In the genomic region with DNA sequence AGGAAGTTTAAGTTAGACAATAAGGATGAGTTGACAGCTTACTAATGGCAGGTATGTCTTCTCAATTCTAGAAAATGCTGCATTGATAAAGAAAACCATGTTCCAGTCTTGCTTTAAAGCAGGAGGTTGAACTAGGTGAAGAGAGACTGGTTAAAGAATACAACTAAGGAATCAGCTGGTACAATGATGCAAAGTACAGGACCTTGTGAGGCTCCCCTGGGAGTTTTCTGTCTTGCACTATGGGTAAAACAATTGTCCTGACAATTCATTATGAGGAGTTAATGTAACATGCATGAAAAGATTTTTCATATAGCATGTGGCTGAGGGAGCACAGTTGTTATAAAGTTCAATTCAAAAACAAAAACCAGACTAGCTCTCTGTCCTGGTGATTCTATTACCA, we compare ENCODE assay signal across 1 cellular context.
TF ChIP-seq lines count a peak whose summit lies in the region.

No MANE protein-coding gene starts in this region.

TF ChIP-seq in GM12878, 131 proteins besides CTCF, POLR2A, EP300 and RAD21 (continued from another document):
- TF ChIP-seq, protein P1, sequence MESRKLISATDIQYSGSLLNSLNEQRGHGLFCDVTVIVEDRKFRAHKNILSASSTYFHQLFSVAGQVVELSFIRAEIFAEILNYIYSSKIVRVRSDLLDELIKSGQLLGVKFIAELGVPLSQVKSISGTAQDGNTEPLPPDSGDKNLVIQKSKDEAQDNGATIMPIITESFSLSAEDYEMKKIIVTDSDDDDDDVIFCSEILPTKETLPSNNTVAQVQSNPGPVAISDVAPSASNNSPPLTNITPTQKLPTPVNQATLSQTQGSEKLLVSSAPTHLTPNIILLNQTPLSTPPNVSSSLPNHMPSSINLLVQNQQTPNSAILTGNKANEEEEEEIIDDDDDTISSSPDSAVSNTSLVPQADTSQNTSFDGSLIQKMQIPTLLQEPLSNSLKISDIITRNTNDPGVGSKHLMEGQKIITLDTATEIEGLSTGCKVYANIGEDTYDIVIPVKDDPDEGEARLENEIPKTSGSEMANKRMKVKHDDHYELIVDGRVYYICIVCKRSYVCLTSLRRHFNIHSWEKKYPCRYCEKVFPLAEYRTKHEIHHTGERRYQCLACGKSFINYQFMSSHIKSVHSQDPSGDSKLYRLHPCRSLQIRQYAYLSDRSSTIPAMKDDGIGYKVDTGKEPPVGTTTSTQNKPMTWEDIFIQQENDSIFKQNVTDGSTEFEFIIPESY (IDR thresholded peaks at IDR 0.05), result no peak
- TF ChIP-seq, protein P2, sequence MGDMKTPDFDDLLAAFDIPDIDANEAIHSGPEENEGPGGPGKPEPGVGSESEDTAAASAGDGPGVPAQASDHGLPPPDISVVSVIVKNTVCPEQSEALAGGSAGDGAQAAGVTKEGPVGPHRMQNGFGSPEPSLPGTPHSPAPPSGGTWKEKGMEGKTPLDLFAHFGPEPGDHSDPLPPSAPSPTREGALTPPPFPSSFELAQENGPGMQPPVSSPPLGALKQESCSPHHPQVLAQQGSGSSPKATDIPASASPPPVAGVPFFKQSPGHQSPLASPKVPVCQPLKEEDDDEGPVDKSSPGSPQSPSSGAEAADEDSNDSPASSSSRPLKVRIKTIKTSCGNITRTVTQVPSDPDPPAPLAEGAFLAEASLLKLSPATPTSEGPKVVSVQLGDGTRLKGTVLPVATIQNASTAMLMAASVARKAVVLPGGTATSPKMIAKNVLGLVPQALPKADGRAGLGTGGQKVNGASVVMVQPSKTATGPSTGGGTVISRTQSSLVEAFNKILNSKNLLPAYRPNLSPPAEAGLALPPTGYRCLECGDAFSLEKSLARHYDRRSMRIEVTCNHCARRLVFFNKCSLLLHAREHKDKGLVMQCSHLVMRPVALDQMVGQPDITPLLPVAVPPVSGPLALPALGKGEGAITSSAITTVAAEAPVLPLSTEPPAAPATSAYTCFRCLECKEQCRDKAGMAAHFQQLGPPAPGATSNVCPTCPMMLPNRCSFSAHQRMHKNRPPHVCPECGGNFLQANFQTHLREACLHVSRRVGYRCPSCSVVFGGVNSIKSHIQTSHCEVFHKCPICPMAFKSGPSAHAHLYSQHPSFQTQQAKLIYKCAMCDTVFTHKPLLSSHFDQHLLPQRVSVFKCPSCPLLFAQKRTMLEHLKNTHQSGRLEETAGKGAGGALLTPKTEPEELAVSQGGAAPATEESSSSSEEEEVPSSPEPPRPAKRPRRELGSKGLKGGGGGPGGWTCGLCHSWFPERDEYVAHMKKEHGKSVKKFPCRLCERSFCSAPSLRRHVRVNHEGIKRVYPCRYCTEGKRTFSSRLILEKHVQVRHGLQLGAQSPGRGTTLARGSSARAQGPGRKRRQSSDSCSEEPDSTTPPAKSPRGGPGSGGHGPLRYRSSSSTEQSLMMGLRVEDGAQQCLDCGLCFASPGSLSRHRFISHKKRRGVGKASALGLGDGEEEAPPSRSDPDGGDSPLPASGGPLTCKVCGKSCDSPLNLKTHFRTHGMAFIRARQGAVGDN (IDR thresholded peaks at IDR 0.05), result peak; percentile 76
- TF ChIP-seq FOXM1 (IDR thresholded peaks at IDR 0.05; ENCODE audit: low read depth, low read length), result no peak
- TF ChIP-seq GABPA (IDR thresholded peaks at IDR 0.05; ENCODE audit: low read depth), result no peak
- TF ChIP-seq CREM (IDR thresholded peaks at IDR 0.05; ENCODE audit: low read depth), result no peak
- TF ChIP-seq, protein P3, sequence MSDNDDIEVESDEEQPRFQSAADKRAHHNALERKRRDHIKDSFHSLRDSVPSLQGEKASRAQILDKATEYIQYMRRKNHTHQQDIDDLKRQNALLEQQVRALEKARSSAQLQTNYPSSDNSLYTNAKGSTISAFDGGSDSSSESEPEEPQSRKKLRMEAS (IDR thresholded peaks at IDR 0.05; ENCODE audit: low read depth, low read length), result no peak
- TF ChIP-seq BHLHE40 (IDR thresholded peaks at IDR 0.05; ENCODE audit: borderline replicate concordance in 1 of 2, low read depth in 2 of 2, low read length in 1 of 2), result no peak
- TF ChIP-seq IKZF2 (IDR thresholded peaks at IDR 0.05), result no peak
- TF ChIP-seq PML (IDR thresholded peaks at IDR 0.05; ENCODE audit: low read length), result no peak
- TF ChIP-seq BACH1 (IDR thresholded peaks at IDR 0.05; ENCODE audit: borderline replicate concordance), result no peak
- TF ChIP-seq, protein P4, sequence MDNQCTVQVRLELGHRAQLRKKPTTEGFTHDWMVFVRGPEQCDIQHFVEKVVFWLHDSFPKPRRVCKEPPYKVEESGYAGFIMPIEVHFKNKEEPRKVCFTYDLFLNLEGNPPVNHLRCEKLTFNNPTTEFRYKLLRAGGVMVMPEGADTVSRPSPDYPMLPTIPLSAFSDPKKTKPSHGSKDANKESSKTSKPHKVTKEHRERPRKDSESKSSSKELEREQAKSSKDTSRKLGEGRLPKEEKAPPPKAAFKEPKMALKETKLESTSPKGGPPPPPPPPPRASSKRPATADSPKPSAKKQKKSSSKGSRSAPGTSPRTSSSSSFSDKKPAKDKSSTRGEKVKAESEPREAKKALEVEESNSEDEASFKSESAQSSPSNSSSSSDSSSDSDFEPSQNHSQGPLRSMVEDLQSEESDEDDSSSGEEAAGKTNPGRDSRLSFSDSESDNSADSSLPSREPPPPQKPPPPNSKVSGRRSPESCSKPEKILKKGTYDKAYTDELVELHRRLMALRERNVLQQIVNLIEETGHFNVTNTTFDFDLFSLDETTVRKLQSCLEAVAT (IDR thresholded peaks at IDR 0.05), result no peak
- TF ChIP-seq, protein P5, sequence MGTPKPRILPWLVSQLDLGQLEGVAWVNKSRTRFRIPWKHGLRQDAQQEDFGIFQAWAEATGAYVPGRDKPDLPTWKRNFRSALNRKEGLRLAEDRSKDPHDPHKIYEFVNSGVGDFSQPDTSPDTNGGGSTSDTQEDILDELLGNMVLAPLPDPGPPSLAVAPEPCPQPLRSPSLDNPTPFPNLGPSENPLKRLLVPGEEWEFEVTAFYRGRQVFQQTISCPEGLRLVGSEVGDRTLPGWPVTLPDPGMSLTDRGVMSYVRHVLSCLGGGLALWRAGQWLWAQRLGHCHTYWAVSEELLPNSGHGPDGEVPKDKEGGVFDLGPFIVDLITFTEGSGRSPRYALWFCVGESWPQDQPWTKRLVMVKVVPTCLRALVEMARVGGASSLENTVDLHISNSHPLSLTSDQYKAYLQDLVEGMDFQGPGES (IDR thresholded peaks at IDR 0.05), result no peak
- TF ChIP-seq, protein P6, sequence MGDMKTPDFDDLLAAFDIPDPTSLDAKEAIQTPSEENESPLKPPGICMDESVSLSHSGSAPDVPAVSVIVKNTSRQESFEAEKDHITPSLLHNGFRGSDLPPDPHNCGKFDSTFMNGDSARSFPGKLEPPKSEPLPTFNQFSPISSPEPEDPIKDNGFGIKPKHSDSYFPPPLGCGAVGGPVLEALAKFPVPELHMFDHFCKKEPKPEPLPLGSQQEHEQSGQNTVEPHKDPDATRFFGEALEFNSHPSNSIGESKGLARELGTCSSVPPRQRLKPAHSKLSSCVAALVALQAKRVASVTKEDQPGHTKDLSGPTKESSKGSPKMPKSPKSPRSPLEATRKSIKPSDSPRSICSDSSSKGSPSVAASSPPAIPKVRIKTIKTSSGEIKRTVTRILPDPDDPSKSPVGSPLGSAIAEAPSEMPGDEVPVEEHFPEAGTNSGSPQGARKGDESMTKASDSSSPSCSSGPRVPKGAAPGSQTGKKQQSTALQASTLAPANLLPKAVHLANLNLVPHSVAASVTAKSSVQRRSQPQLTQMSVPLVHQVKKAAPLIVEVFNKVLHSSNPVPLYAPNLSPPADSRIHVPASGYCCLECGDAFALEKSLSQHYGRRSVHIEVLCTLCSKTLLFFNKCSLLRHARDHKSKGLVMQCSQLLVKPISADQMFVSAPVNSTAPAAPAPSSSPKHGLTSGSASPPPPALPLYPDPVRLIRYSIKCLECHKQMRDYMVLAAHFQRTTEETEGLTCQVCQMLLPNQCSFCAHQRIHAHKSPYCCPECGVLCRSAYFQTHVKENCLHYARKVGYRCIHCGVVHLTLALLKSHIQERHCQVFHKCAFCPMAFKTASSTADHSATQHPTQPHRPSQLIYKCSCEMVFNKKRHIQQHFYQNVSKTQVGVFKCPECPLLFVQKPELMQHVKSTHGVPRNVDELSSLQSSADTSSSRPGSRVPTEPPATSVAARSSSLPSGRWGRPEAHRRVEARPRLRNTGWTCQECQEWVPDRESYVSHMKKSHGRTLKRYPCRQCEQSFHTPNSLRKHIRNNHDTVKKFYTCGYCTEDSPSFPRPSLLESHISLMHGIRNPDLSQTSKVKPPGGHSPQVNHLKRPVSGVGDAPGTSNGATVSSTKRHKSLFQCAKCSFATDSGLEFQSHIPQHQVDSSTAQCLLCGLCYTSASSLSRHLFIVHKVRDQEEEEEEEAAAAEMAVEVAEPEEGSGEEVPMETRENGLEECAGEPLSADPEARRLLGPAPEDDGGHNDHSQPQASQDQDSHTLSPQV (IDR thresholded peaks at IDR 0.05), result no peak
- no peak for TF ChIP-seq SMC3 (IDR thresholded peaks at IDR 0.05; ENCODE audit: borderline replicate concordance, low read length)
- TF ChIP-seq, protein P7, sequence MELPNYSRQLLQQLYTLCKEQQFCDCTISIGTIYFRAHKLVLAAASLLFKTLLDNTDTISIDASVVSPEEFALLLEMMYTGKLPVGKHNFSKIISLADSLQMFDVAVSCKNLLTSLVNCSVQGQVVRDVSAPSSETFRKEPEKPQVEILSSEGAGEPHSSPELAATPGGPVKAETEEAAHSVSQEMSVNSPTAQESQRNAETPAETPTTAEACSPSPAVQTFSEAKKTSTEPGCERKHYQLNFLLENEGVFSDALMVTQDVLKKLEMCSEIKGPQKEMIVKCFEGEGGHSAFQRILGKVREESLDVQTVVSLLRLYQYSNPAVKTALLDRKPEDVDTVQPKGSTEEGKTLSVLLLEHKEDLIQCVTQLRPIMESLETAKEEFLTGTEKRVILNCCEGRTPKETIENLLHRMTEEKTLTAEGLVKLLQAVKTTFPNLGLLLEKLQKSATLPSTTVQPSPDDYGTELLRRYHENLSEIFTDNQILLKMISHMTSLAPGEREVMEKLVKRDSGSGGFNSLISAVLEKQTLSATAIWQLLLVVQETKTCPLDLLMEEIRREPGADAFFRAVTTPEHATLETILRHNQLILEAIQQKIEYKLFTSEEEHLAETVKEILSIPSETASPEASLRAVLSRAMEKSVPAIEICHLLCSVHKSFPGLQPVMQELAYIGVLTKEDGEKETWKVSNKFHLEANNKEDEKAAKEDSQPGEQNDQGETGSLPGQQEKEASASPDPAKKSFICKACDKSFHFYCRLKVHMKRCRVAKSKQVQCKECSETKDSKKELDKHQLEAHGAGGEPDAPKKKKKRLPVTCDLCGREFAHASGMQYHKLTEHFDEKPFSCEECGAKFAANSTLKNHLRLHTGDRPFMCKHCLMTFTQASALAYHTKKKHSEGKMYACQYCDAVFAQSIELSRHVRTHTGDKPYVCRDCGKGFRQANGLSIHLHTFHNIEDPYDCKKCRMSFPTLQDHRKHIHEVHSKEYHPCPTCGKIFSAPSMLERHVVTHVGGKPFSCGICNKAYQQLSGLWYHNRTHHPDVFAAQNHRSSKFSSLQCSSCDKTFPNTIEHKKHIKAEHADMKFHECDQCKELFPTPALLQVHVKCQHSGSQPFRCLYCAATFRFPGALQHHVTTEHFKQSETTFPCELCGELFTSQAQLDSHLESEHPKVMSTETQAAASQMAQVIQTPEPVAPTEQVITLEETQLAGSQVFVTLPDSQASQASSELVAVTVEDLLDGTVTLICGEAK (IDR thresholded peaks at IDR 0.05; ENCODE audit: borderline replicate concordance), result peak; percentile 49; the same call in 1 of the 2 replicates
